In genomic region chr1:190560161-190560681, GRCh38 we compare ENCODE assay signal across 8 cellular contexts.
"Had no signal": no experiment of that assay in that cellular context is flagged by ENCODE, and none has a peak within 500 bp of the region (broad histone marks: within the 10 kb centered on the region; RNA-seq: fewer than 3 reads in every experiment).

No MANE protein-coding gene starts in this region.

- H2AFZ ChIP-seq: GM23248 had no signal

- H3K9ac ChIP-seq: GM23248 had no signal

- H3K4me3 ChIP-seq: GM23248, HAP-1 had no signal

- H3K27ac ChIP-seq: GM23248, HL-60 had no signal

- DNase-seq: GM23248, GOT3, H7, HFFc6, KG1 had no signal

- ATAC-seq: HCT116 had no signal

- H3K36me3 ChIP-seq: HAP-1 had no signal

- H3K9me3 ChIP-seq: HAP-1 had no signal
